In genomic region chr22:17137861-17138425, GRCh38 we compare ENCODE assay signal across 26 cellular contexts. TPM values are rescaled to one million over a fixed set of nuclear protein-coding genes. Genes with fewer than 3 reads are reported as not detected.
"Had no signal": no experiment of that assay in that cellular context is flagged by ENCODE, and none has a peak within 500 bp of the region (broad histone marks: within the 10 kb centered on the region; RNA-seq: fewer than 3 reads in every experiment).

No MANE protein-coding gene starts in this region.

- H3K27ac Mint-ChIP-seq: activated CD4-positive, alpha-beta memory T cell treated with anti-CD3 and anti-CD28 coated beads for 36 hours; activated naive CD4-positive, alpha-beta T cell treated with anti-CD3 and anti-CD28 coated beads, Interleukin-2, amount 10 ng/mL, durations not matched to agents 7 days and 5 days; activated T-cell treated with anti-CD3 and anti-CD28 coated beads, Interleukin-2, amount 50 U/mL, for 24 hours; effector memory CD8-positive, alpha-beta T cell; immature natural killer cell; natural killer cell; neural progenitor cell; stimulated activated effector memory CD8-positive, alpha-beta T cell treated with anti-CD3 and anti-CD28 coated beads, Interleukin-12 subunit alpha, Interleukin-12 subunit beta, amount 100 ng/mL, for 72 hours; stimulated activated naive CD8-positive, alpha-beta T cell treated with anti-CD3 and anti-CD28 coated beads, Interleukin-15, Interleukin-2, amounts not matched to agents 100 ng/mL and 50 ng/mL, for 24 hours had no signal

- DNase-seq: activated CD4-positive, alpha-beta memory T cell treated with anti-CD3 and anti-CD28 coated beads for 36 hours; activated CD4-positive, alpha-beta T cell treated with anti-CD3 and anti-CD28 coated beads for 48 hours; activated CD8-positive, alpha-beta memory T cell treated with anti-CD3 and anti-CD28 coated beads, Interleukin-2, amount 50 U/mL, for 48 hours; activated gamma-delta T cell; activated naive CD4-positive, alpha-beta T cell treated with anti-CD3 and anti-CD28 coated beads, Interleukin-2, amount 10 ng/mL, durations not matched to agents 7 days and 5 days; activated T-cell treated with anti-CD3 and anti-CD28 coated beads, Interleukin-2, amount 50 U/mL, for 24 hours; amniotic stem cell; cerebellar nuclear complex; cortex of kidney; effector memory CD8-positive, alpha-beta T cell; foreskin fibroblast; heart left ventricle; hypothalamus; immature natural killer cell; kidney; mesenchymal stem cell; natural killer cell; right lobe of liver; stimulated activated CD4-positive, alpha-beta T cell treated with anti-CD3 and anti-CD28 coated beads, Interleukin-4, amount 100 ng/mL, for 24 hours; uterus had no signal

- H3K4me2 ChIP-seq: neural progenitor cell had no signal

- H3K4me3 ChIP-seq: heart left ventricle, neural progenitor cell, right lobe of liver, skin epidermis, uterus had no signal

- H3K4me1 ChIP-seq: neural progenitor cell, right lobe of liver, uterus had no signal

- H3K9me3 Mint-ChIP-seq: activated CD4-positive, alpha-beta memory T cell treated with anti-CD3 and anti-CD28 coated beads for 36 hours; activated naive CD4-positive, alpha-beta T cell treated with anti-CD3 and anti-CD28 coated beads, Interleukin-2, amount 10 ng/mL, durations not matched to agents 7 days and 5 days; activated T-cell treated with anti-CD3 and anti-CD28 coated beads, Interleukin-2, amount 50 U/mL, for 24 hours; effector memory CD8-positive, alpha-beta T cell; immature natural killer cell; natural killer cell; neural progenitor cell; stimulated activated effector memory CD8-positive, alpha-beta T cell treated with anti-CD3 and anti-CD28 coated beads, Interleukin-12 subunit alpha, Interleukin-12 subunit beta, amount 100 ng/mL, for 72 hours; stimulated activated naive CD8-positive, alpha-beta T cell treated with anti-CD3 and anti-CD28 coated beads, Interleukin-15, Interleukin-2, amounts not matched to agents 100 ng/mL and 50 ng/mL, for 24 hours; type B pancreatic cell had no signal

- H3K9ac ChIP-seq: neural progenitor cell had no signal

- ATAC-seq: effector memory CD8-positive, alpha-beta T cell; natural killer cell; right lobe of liver; stimulated activated effector memory CD8-positive, alpha-beta T cell treated with anti-CD3 and anti-CD28 coated beads, Interleukin-12 subunit alpha, Interleukin-12 subunit beta, amount 100 ng/mL, for 72 hours had no signal

- H3K4me1 Mint-ChIP-seq: activated naive CD4-positive, alpha-beta T cell treated with anti-CD3 and anti-CD28 coated beads, Interleukin-2, amount 10 ng/mL, durations not matched to agents 7 days and 5 days; immature natural killer cell; natural killer cell; neural progenitor cell; stimulated activated effector memory CD8-positive, alpha-beta T cell treated with anti-CD3 and anti-CD28 coated beads, Interleukin-12 subunit alpha, Interleukin-12 subunit beta, amount 100 ng/mL, for 72 hours had no signal

- H3K36me3 Mint-ChIP-seq: natural killer cell had no signal

- H3K27me3 ChIP-seq: heart left ventricle, neural progenitor cell, right lobe of liver, uterus had no signal

- H3K27me3 Mint-ChIP-seq: activated CD4-positive, alpha-beta memory T cell treated with anti-CD3 and anti-CD28 coated beads for 36 hours; activated naive CD4-positive, alpha-beta T cell treated with anti-CD3 and anti-CD28 coated beads, Interleukin-2, amount 10 ng/mL, durations not matched to agents 7 days and 5 days; activated T-cell treated with anti-CD3 and anti-CD28 coated beads, Interleukin-2, amount 50 U/mL, for 24 hours; effector memory CD8-positive, alpha-beta T cell; stimulated activated naive CD8-positive, alpha-beta T cell treated with anti-CD3 and anti-CD28 coated beads, Interleukin-15, Interleukin-2, amounts not matched to agents 100 ng/mL and 50 ng/mL, for 24 hours; type B pancreatic cell had no signal

- H3K27ac ChIP-seq: neural progenitor cell, right lobe of liver, skin epidermis, uterus had no signal

- H3K4me3 Mint-ChIP-seq: activated CD4-positive, alpha-beta memory T cell treated with anti-CD3 and anti-CD28 coated beads for 36 hours; activated naive CD4-positive, alpha-beta T cell treated with anti-CD3 and anti-CD28 coated beads, Interleukin-2, amount 10 ng/mL, durations not matched to agents 7 days and 5 days; activated T-cell treated with anti-CD3 and anti-CD28 coated beads, Interleukin-2, amount 50 U/mL, for 24 hours; effector memory CD8-positive, alpha-beta T cell; immature natural killer cell; natural killer cell; neural progenitor cell; stimulated activated effector memory CD8-positive, alpha-beta T cell treated with anti-CD3 and anti-CD28 coated beads, Interleukin-12 subunit alpha, Interleukin-12 subunit beta, amount 100 ng/mL, for 72 hours; stimulated activated naive CD8-positive, alpha-beta T cell treated with anti-CD3 and anti-CD28 coated beads, Interleukin-15, Interleukin-2, amounts not matched to agents 100 ng/mL and 50 ng/mL, for 24 hours; type B pancreatic cell had no signal

- H3K9me3 ChIP-seq: heart left ventricle, right lobe of liver, uterus had no signal

- H3K36me3 ChIP-seq: neural progenitor cell, uterus had no signal

- H2AFZ ChIP-seq: neural progenitor cell had no signal

RNA-seq across cellular contexts. Expression of gene TMEM121B, which starts 16.8 kb away (rescaled TPM):
- total RNA-seq: bronchial epithelial cell had no signal
- polyA plus RNA-seq: immature natural killer cell had no signal
